8 cellular contexts compared by ENCODE assay signal in genomic region chr2:174681983-174682577, GRCh38.
DNase-seq lines count a peak whose midpoint lies in the region; ATAC-seq and TF ChIP-seq lines count a peak whose summit lies in the region.

No MANE protein-coding gene starts in this region.

- peak; percentile 71 for DNase-seq in NCI-H2227 (lab: John Stamatoyannopoulos, UW; ENCODE audit: unreplicated experiment)
- DNase-seq in NCI-H2227 treated with DMSO at 0.1 percent for 48 hours (lab: John Stamatoyannopoulos, UW): no peak
- peak; percentile 67 for DNase-seq in astrocyte of the hippocampus (ENCODE audit: low read depth, low spot score)
- DNase-seq in iPS-NIHi7 (ENCODE audit: extremely low spot score): peak; percentile 55
- DNase-seq in stimulated activated CD4-positive, alpha-beta T cell treated with anti-CD3 and anti-CD28 coated beads, Interleukin-1b, Interleukin-23, amount 100 ng/mL, for 48 hours: peak; percentile 29
- no peak for DNase-seq in NCI-H187 (lab: John Stamatoyannopoulos, UW)

- ATAC-seq in HG02943 (IDR thresholded peaks at IDR 0.05; ENCODE audit: low read depth, unreplicated experiment): peak; percentile 51
- ATAC-seq in SK-N-SH treated with all-trans-retinoic acid at 6 μM for 48 hours: peak; percentile 65

TF ChIP-seq in SK-N-SH treated with all-trans-retinoic acid at 6 μM for 48 hours, 23 proteins besides CTCF, POLR2A, EP300 and RAD21:
- TF ChIP-seq ZFP30 (CRISPR knock-in tag; IDR thresholded peaks at IDR 0.05): no peak

Comparison
In these comparisons a context has a peak if more than half of its experiments do, and no peak if none do; other contexts are left out.
1. DNase-seq: peak in NCI-H2227 (single experiment), astrocyte of the hippocampus (single experiment), iPS-NIHi7 (single experiment) and stimulated activated CD4-positive, alpha-beta T cell treated with anti-CD3 and anti-CD28 coated beads, Interleukin-1b, Interleukin-23, amount 100 ng/mL, for 48 hours (single experiment); none in NCI-H2227 treated with DMSO at 0.1 percent for 48 hours (single experiment) and NCI-H187 (0 of 2).